In genomic region chr14:37417151-37417550, GRCh38 we compare ENCODE assay signal across 37 cellular contexts.
"Had no signal": no experiment of that assay in that cellular context is flagged by ENCODE, and none has a peak within 500 bp of the region (broad histone marks: within the 10 kb centered on the region; RNA-seq: fewer than 3 reads in every experiment).

No MANE protein-coding gene starts in this region.

- H3K27ac ChIP-seq: adrenal gland, body of pancreas, brain microvascular endothelial cell, breast epithelium, WERI-Rb-1 had no signal

- FAIRE-seq: astrocyte, colon, TTC549 had no signal

- H3K27me3 ChIP-seq: adrenal gland, body of pancreas, brain microvascular endothelial cell, breast epithelium had no signal

- H3K4me1 ChIP-seq: adrenal gland, body of pancreas, breast epithelium had no signal

- H3K4me3 ChIP-seq: adrenal gland, body of pancreas, breast epithelium had no signal

- H3K9me3 ChIP-seq: adrenal gland, body of pancreas, breast epithelium had no signal

- DNase-seq: activated CD4-positive, alpha-beta memory T cell treated with anti-CD3 and anti-CD28 coated beads, Interleukin-2, amount 10 ng/mL, durations not matched to agents 7 days and 5 days; activated CD4-positive, alpha-beta T cell treated with anti-CD3 and anti-CD28 coated beads for 1 hour; activated CD4-positive, alpha-beta T cell treated with anti-CD3 and anti-CD28 coated beads for 36 hours; activated CD4-positive, alpha-beta T cell treated with anti-CD3 and anti-CD28 coated beads for 48 hours; activated CD4-positive, alpha-beta T cell treated with anti-CD3 and anti-CD28 coated beads, Interleukin-2, amount 10 ng/mL, durations not matched to agents 7 days and 5 days; activated CD4-positive, alpha-beta T cell treated with anti-CD3 and anti-CD28 coated beads, Interleukin-2, amount 50 U/mL, for 48 hours; activated CD4-positive, CD25-positive, alpha-beta regulatory T cell; activated CD8-positive, alpha-beta memory T cell treated with anti-CD3 and anti-CD28 coated beads for 24 hours; activated CD8-positive, alpha-beta memory T cell treated with anti-CD3 and anti-CD28 coated beads, Interleukin-2, amount 10 ng/mL, durations not matched to agents 7 days and 5 days; activated CD8-positive, alpha-beta memory T cell treated with anti-CD3 and anti-CD28 coated beads, Interleukin-2, amount 50 U/mL, for 48 hours; activated CD8-positive, alpha-beta T cell treated with anti-CD3 and anti-CD28 coated beads, Interleukin-2, amount 10 ng/mL, durations not matched to agents 7 days and 5 days; activated effector memory CD4-positive, alpha-beta T cell treated with anti-CD3 and anti-CD28 coated beads, Interleukin-2, amount 50 U/mL, for 16 hours; activated gamma-delta T cell treated with Interleukin-2 at 50 U/mL for 16 hours; activated naive CD4-positive, alpha-beta T cell; activated naive CD4-positive, alpha-beta T cell treated with anti-CD3 and anti-CD28 coated beads for 36 hours; activated naive CD4-positive, alpha-beta T cell treated with anti-CD3 and anti-CD28 coated beads, Interleukin-2, amount 50 U/mL, for 16 hours; activated naive CD8-positive, alpha-beta T cell treated with anti-CD3 and anti-CD28 coated beads for 36 hours; activated T-cell treated with anti-CD3 and anti-CD28 coated beads, Interleukin-2, amount 50 U/mL, for 1 hour; activated T-cell treated with anti-CD3 and anti-CD28 coated beads, Interleukin-2, amount 50 U/mL, for 4 hours; activated T-cell treated with anti-CD3 and anti-CD28 coated beads, Interleukin-2, amount 50 U/mL, for 72 hours; adrenal gland; amniotic stem cell; aorta; body of pancreas; brain microvascular endothelial cell; central memory CD4-positive, alpha-beta T cell; T-helper 2 cell; T-helper 9 cell; WERI-Rb-1 had no signal

- ATAC-seq: activated CD4-positive, alpha-beta T cell treated with anti-CD3 and anti-CD28 coated beads for 36 hours; activated CD4-positive, CD25-positive, alpha-beta regulatory T cell treated with anti-CD3 and anti-CD28 coated beads, Interleukin-2, amount 50 U/mL, for 24 hours; activated CD8-positive, alpha-beta memory T cell treated with anti-CD3 and anti-CD28 coated beads, Interleukin-2, amount 10 ng/mL, durations not matched to agents 7 days and 5 days; activated CD8-positive, alpha-beta T cell treated with anti-CD3 and anti-CD28 coated beads, Interleukin-2, amount 10 ng/mL, durations not matched to agents 7 days and 5 days; activated naive CD4-positive, alpha-beta T cell treated with anti-CD3 and anti-CD28 coated beads, Interleukin-2, amount 50 U/mL, for 72 hours; activated T-cell treated with anti-CD3 and anti-CD28 coated beads, Interleukin-2, amount 50 U/mL, for 4 hours; activated T-cell treated with anti-CD3 and anti-CD28 coated beads, Interleukin-2, amount 50 U/mL, for 72 hours; activated T-helper 17 cell treated with anti-CD3 and anti-CD28 coated beads, Interleukin-2, amount 50 U/mL, for 72 hours; body of pancreas; WTC11 had no signal

- H3K36me3 ChIP-seq: adrenal gland, brain microvascular endothelial cell, breast epithelium, WERI-Rb-1 had no signal
